Comparison of ENCODE assay signal across 3 cellular contexts in genomic region chr15:50919359-50919758, GRCh38. TPM values are rescaled to one million over a fixed set of nuclear protein-coding genes. Genes with fewer than 3 reads are reported as not detected.
DNase-seq lines count a peak whose midpoint lies in the region; ATAC-seq, FAIRE-seq and TF ChIP-seq lines count a peak whose summit lies in the region.
"Not testable (repeated sequence)": the region's sequence is repeated elsewhere in the genome, so short reads cannot be mapped to it uniquely, and the experiment has no call there.

No MANE protein-coding gene starts in this region.

- not testable (repeated sequence) for TF ChIP-seq CTCF in A549 (IDR thresholded peaks at IDR 0.05); HEK293 (tag by site-specific recombination; IDR thresholded peaks at IDR 0.05); WTC11 (IDR thresholded peaks at IDR 0.05)

- not testable (repeated sequence) for TF ChIP-seq RAD21 in A549 (conservative IDR thresholded peaks at IDR 0.05 in 1 of 2, IDR thresholded peaks at IDR 0.05 in 1 of 2)

- H3K4me3 ChIP-seq in A549; HEK293 (ENCODE audit: low read depth, low read length): not testable (repeated sequence)

- peaks cover 17% of the 10 kb centered on the region for H3K36me3 Mint-ChIP-seq in WTC11

- DNase-seq in A549 (ENCODE audit: low read depth in 1 of 2, low spot score in 1 of 2); WTC11 (ENCODE audit: low spot score): not testable (repeated sequence)

- H3K4me1 ChIP-seq in A549; HEK293 (ENCODE audit: control insufficient read depth, insufficient read depth, low read length): not testable (repeated sequence)

- not testable (repeated sequence) for H3K4me3 Mint-ChIP-seq in WTC11

- not testable (repeated sequence) for H3K4me1 Mint-ChIP-seq in WTC11

- H3K36me3 ChIP-seq in HEK293 (ENCODE audit: control insufficient read depth in 2 of 2, insufficient read depth in 1 of 2, low read length in 2 of 2): peaks cover 9 to 11% of the 10 kb centered on the region in 2 experiments

- H3K27ac ChIP-seq in A549; HEK293 (ENCODE audit: extremely low read depth, low read depth, low read length): not testable (repeated sequence)

- WGBS in A549 (ENCODE audit: missing lambda C conversion rate): 94% methylated on average over 4 of the region's 4 CpGs

- H3K4me2 ChIP-seq in A549: not testable (repeated sequence)

- CTCF ChIA-PET in A549 (lab: Yijun Ruan, JAX); WTC11 (lab: Charles Lee): not testable (repeated sequence)
- CTCF ChIA-PET in HEK293 (lab: Yijun Ruan, JAX): interaction anchor here (0.6 kb wide), 1 partner anchor 244 kb away, joined by 3 read pairs; no protein-coding TSS in a partner anchor

- POLR2A ChIA-PET in A549 (lab: Yijun Ruan, JAX); HEK293 (lab: Yijun Ruan, JAX): not testable (repeated sequence)
- POLR2A ChIA-PET in WTC11 (lab: Charles Lee): interaction anchor here (0.7 kb wide), 1 partner anchor 1944 kb away, joined by 3 read pairs; no protein-coding TSS in a partner anchor

- not testable (repeated sequence) for TF ChIP-seq EP300 in A549 (IDR thresholded peaks at IDR 0.05)

- not testable (repeated sequence) for H3K9me3 Mint-ChIP-seq in WTC11

- not testable (repeated sequence) for FAIRE-seq in A549 (lab: Jason Lieb, UNC)

- not testable (repeated sequence) for H3K27me3 Mint-ChIP-seq in WTC11 (ENCODE audit: low read depth)

- H3K9me3 ChIP-seq in A549; HEK293 (ENCODE audit: control insufficient read depth, insufficient read depth, low read depth, low read length): not testable (repeated sequence)

- ATAC-seq in A549, WTC11: not testable (repeated sequence)

- TF ChIP-seq POLR2A in A549 (IDR thresholded peaks at IDR 0.05; ENCODE audit: low read length): not testable (repeated sequence)

- not testable (repeated sequence) for H3K27ac Mint-ChIP-seq in WTC11

TF ChIP-seq in A549, 52 proteins besides CTCF, POLR2A, EP300 and RAD21:
- TF ChIP-seq ZC3H11A (IDR thresholded peaks at IDR 0.05): peak; percentile 94

TF ChIP-seq in HEK293, 187 proteins besides CTCF, POLR2A, EP300 and RAD21 (continues in another document):
- TF ChIP-seq ZNF654 (tag by site-specific recombination; IDR thresholded peaks at IDR 0.05; ENCODE audit: low read depth) (peak; percentile 22), ZNF518A (tag by site-specific recombination; conservative IDR thresholded peaks at IDR 0.05; ENCODE audit: low read depth) (peak; percentile 74), ZNF560 (tag by site-specific recombination; IDR thresholded peaks at IDR 0.05; ENCODE audit: borderline replicate concordance) (0 out of 2 replicates have a peak, but pooled peaks have one; percentile 11)

TF ChIP-seq in WTC11, 78 proteins besides CTCF, POLR2A, EP300 and RAD21:
- TF ChIP-seq HMGA2 (CRISPR knock-in tag; IDR thresholded peaks at IDR 0.05): peak; percentile 48; the same call in 1 of the 2 replicates
TF ChIP-seq in WTC11: peak in this region for 1; not testable (repeated sequence) for 77.

RNA-seq across cellular contexts. Expression of gene AP4E1, which starts 10.9 kb away (rescaled TPM):
- polyA plus RNA-seq in A549 (2011; rRNA removed) (9.5 and 9.6 TPM in 2 replicates), A549 (2017; fragmentation: RNase III; extraction: RNeasy Plus Mini Kit Qiagen cat#74134 plus additional on column Dnase treatment) (9.2 to 10.2 TPM (median 9.6 TPM) in 3 replicates)
- 1.6 and 1.9 TPM in 2 replicates for polyA plus RNA-seq in A549 (2012; cell fraction: cytosol; rRNA removed)
- 1.1 and 2.4 TPM in 2 replicates for polyA plus RNA-seq in A549 (2012; cell fraction: nucleus; rRNA removed)
- 6.4 and 6.9 TPM in 2 replicates for polyA minus RNA-seq in A549 (2011; rRNA and poly(A)+ RNA removed)
- 8.7 to 9.6 TPM (median 9.5 TPM) in 3 replicates for total RNA-seq in WTC11 (2021)
